ENCODE assay signal across 1 cellular context in the genomic region with DNA sequence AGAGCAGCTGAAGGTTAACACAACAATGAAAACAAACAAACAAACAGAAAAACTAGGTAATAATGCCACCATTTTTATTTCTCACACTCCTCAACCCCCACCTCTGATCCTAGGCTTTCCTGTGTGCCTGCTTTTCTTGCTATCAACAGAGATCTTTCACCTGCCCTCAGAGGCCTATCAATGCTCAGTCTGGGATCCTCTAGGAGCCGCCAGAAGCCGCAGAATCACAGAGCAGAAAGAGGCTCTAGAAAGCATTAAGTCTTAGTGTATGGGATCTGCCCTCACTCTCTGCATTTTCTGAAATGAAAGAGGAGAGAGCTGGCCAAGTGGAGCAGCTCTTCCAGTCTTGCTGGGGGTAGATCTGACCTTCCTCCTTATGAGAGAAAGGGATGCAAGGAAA.
TF ChIP-seq lines count a peak whose summit lies in the region.

No MANE protein-coding gene starts in this region.

TF ChIP-seq in HepG2, 621 proteins besides CTCF, POLR2A, EP300 and RAD21 (continued from another document):
- TF ChIP-seq NONO (IDR thresholded peaks at IDR 0.05) (no peak), NONO (CRISPR knock-in tag; conservative IDR thresholded peaks at IDR 0.05) (no peak), HMG20B (CRISPR knock-in tag; conservative IDR thresholded peaks at IDR 0.05) (no peak), ZNF589 (CRISPR knock-in tag; conservative IDR thresholded peaks at IDR 0.05) (no peak), ZNF17 (CRISPR knock-in tag; IDR thresholded peaks at IDR 0.05) (no peak), MTF2 (CRISPR knock-in tag; IDR thresholded peaks at IDR 0.05; ENCODE audit: borderline replicate concordance) (no peak), RXRB (CRISPR knock-in tag; IDR thresholded peaks at IDR 0.05; ENCODE audit: borderline replicate concordance) (no peak), ZNF33B (CRISPR knock-in tag; IDR thresholded peaks at IDR 0.05) (no peak), KLF6 (CRISPR knock-in tag; IDR thresholded peaks at IDR 0.05) (no peak), SMAD9 (CRISPR knock-in tag; IDR thresholded peaks at IDR 0.05) (no peak), HNF4G (IDR thresholded peaks at IDR 0.05; ENCODE audit: borderline replicate concordance, low read depth, low read length) (no peak), HNF4G (CRISPR knock-in tag; IDR thresholded peaks at IDR 0.05; ENCODE audit: borderline replicate concordance, low read depth) (no peak), POLR2AphosphoS2 (IDR thresholded peaks at IDR 0.05; ENCODE audit: low read depth, low read length) (no peak), ZNF10 (CRISPR knock-in tag; IDR thresholded peaks at IDR 0.05; ENCODE audit: borderline replicate concordance, low read depth) (no peak)
- TF ChIP-seq, protein P1, sequence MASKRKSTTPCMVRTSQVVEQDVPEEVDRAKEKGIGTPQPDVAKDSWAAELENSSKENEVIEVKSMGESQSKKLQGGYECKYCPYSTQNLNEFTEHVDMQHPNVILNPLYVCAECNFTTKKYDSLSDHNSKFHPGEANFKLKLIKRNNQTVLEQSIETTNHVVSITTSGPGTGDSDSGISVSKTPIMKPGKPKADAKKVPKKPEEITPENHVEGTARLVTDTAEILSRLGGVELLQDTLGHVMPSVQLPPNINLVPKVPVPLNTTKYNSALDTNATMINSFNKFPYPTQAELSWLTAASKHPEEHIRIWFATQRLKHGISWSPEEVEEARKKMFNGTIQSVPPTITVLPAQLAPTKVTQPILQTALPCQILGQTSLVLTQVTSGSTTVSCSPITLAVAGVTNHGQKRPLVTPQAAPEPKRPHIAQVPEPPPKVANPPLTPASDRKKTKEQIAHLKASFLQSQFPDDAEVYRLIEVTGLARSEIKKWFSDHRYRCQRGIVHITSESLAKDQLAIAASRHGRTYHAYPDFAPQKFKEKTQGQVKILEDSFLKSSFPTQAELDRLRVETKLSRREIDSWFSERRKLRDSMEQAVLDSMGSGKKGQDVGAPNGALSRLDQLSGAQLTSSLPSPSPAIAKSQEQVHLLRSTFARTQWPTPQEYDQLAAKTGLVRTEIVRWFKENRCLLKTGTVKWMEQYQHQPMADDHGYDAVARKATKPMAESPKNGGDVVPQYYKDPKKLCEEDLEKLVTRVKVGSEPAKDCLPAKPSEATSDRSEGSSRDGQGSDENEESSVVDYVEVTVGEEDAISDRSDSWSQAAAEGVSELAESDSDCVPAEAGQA (IDR thresholded peaks at IDR 0.05; ENCODE audit: low read depth) = no peak
- TF ChIP-seq, protein P1 (CRISPR knock-in tag; IDR thresholded peaks at IDR 0.05; ENCODE audit: borderline replicate concordance) = no peak
- TF ChIP-seq, protein P2, sequence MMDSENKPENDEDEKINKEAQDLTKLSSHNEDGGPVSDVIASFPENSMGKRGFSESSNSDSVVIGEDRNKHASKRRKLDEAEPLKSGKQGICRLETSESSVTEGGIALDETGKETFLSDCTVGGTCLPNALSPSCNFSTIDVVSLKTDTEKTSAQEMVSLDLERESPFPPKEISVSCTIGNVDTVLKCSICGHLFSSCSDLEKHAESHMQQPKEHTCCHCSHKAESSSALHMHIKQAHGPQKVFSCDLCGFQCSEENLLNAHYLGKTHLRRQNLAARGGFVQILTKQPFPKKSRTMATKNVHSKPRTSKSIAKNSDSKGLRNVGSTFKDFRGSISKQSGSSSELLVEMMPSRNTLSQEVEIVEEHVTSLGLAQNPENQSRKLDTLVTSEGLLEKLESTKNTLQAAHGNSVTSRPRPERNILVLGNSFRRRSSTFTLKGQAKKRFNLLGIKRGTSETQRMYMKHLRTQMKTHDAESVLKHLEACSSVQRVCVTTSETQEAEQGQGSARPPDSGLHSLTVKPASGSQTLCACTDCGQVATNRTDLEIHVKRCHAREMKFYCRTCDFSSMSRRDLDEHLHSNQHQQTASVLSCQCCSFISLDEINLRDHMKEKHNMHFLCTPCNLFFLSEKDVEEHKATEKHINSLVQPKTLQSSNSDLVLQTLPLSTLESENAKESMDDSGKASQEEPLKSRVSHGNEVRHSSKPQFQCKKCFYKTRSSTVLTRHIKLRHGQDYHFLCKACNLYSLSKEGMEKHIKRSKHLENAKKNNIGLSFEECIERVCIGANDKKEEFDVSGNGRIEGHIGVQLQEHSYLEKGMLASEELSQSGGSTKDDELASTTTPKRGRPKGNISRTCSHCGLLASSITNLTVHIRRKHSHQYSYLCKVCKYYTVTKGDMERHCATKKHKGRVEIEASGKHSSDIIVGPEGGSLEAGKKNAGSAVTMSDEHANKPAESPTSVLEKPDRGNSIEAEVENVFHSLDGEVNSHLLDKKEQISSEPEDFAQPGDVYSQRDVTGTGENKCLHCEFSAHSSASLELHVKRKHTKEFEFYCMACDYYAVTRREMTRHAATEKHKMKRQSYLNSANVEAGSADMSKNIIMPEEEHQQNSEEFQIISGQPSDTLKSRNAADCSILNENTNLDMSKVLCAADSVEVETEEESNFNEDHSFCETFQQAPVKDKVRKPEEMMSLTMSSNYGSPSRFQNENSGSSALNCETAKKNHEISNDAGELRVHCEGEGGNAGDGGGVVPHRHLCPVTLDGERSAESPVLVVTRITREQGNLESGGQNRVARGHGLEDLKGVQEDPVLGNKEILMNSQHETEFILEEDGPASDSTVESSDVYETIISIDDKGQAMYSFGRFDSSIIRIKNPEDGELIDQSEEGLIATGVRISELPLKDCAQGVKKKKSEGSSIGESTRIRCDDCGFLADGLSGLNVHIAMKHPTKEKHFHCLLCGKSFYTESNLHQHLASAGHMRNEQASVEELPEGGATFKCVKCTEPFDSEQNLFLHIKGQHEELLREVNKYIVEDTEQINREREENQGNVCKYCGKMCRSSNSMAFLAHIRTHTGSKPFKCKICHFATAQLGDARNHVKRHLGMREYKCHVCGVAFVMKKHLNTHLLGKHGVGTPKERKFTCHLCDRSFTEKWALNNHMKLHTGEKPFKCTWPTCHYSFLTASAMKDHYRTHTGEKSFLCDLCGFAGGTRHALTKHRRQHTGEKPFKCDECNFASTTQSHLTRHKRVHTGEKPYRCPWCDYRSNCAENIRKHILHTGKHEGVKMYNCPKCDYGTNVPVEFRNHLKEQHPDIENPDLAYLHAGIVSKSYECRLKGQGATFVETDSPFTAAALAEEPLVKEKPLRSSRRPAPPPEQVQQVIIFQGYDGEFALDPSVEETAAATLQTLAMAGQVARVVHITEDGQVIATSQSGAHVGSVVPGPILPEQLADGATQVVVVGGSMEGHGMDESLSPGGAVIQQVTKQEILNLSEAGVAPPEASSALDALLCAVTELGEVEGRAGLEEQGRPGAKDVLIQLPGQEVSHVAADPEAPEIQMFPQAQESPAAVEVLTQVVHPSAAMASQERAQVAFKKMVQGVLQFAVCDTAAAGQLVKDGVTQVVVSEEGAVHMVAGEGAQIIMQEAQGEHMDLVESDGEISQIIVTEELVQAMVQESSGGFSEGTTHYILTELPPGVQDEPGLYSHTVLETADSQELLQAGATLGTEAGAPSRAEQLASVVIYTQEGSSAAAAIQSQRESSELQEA (CRISPR knock-in tag; IDR thresholded peaks at IDR 0.05; ENCODE audit: not compliant biosample characterization) = no peak
